ENCODE assay signal across 8 cellular contexts in the genomic region with DNA sequence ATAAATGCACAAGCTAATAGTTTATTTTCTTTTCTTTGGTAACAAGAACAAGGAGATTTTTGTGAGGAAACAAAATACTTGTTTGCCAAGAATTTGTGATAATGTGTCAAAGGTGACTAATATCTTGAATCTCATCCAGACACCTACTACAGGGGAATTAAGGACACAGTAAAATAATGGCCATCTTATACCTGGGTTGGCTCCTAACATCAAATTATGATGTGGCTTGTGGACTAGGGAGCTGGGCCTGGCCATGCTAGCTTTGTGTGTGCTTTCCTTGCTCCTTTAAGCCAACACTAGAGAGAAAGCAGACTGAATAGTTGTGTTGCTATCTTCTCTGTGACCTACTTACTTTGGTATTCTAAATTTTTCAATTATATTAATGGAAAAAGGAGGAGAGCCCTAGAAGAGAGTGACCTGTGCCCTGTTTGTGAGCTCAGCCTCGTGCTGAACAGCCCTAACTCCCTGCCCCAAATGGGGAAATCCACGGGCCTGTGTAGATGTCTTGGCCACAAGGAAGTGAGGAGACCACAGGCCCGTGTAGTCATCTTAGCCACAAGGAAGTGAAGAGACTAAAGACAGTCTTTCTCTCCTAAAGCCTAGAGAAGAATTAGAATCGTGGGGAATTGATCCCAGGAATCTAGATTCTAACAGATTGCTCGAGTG. TPM values are rescaled to one million over a fixed set of nuclear protein-coding genes. Genes with fewer than 3 reads are reported as not detected.
DNase-seq lines count a peak whose midpoint lies in the region; ATAC-seq, FAIRE-seq and TF ChIP-seq lines count a peak whose summit lies in the region.

No MANE protein-coding gene starts in this region.

- 0 out of 2 replicates have a peak overlapping the region, but pooled peaks have one; percentile 22 for H2AFZ ChIP-seq in K562 (ENCODE audit: low read depth, low read length)

- intact Hi-C loops in K562 (cut with micrococcal nuclease), result loop anchor here (5.0 kb wide), 1 partner anchor 81 kb away; no protein-coding TSS in a partner anchor

- TF ChIP-seq EP300 in K562 (IDR thresholded peaks at IDR 0.05; ENCODE audit: low read length), result no peak

- no peaks in the 10 kb centered on the region for H3K9me1 ChIP-seq in K562 (ENCODE audit: control insufficient read depth, insufficient read depth, low read length)

- no peak for TF ChIP-seq RAD21 in K562 (CRISPR knock-in tag; conservative IDR thresholded peaks at IDR 0.05 in 1 of 2, IDR thresholded peaks at IDR 0.05 in 1 of 2)

- TF ChIP-seq CTCF in K562 (IDR thresholded peaks at IDR 0.05 in 2 of 3, conservative IDR thresholded peaks at IDR 0.05 in 1 of 3; ENCODE audit: insufficient read depth in 2 of 3, low read depth in 1 of 3, low read length in 3 of 3), result no peak

- no peaks in the 10 kb centered on the region for H3K27me3 Mint-ChIP-seq in naive B cell
- no peaks in the 10 kb centered on the region for H3K27me3 Mint-ChIP-seq in activated T-cell treated with anti-CD3 and anti-CD28 coated beads, Interleukin-2, amount 50 U/mL, for 24 hours

- H3K4me1 Mint-ChIP-seq in naive B cell, result peaks cover 33 to 75% (median 52%) of the 10 kb centered on the region in 3 donors
- H3K4me1 Mint-ChIP-seq in activated T-cell treated with anti-CD3 and anti-CD28 coated beads, Interleukin-2, amount 50 U/mL, for 24 hours (ENCODE audit: low read depth), result no peaks in the 10 kb centered on the region

- H3K4me3 Mint-ChIP-seq in naive B cell, result peak overlapping the region in 7 of 8 donors; percentile 8 to 77 (median 47)
- no peak overlapping the region for H3K4me3 Mint-ChIP-seq in activated T-cell treated with anti-CD3 and anti-CD28 coated beads, Interleukin-2, amount 50 U/mL, for 24 hours

- CTCF ChIA-PET in K562 (lab: Yijun Ruan, JAX; ENCODE audit: low intra/inter-chr PET ratio), result no interaction called here

- peaks cover 12 to 16% of the 10 kb centered on the region in 2 donors for H3K36me3 Mint-ChIP-seq in naive B cell
- H3K36me3 Mint-ChIP-seq in activated T-cell treated with anti-CD3 and anti-CD28 coated beads, Interleukin-2, amount 50 U/mL, for 24 hours (ENCODE audit: low read depth), result no peaks in the 10 kb centered on the region

- H3K4me2 ChIP-seq in K562 (ENCODE audit: insufficient read depth, low read length), result no peak overlapping the region

- no peaks in the 10 kb centered on the region for H3K4me1 ChIP-seq in K562 (replicated peaks in 1 of 2; ENCODE audit: control insufficient read depth in 2 of 2, insufficient read depth in 2 of 2, low read length in 2 of 2)

- H3K79me2 ChIP-seq in K562 (ENCODE audit: control insufficient read depth, insufficient read depth, low read length), result no peaks in the 10 kb centered on the region

- H3K27me3 ChIP-seq in K562 (ENCODE audit: control insufficient read depth in 2 of 2, insufficient read depth in 2 of 2, low read length in 2 of 2), result no peaks in the 10 kb centered on the region

- no TSS peak for BruUV-seq in K562 (replicated peaks; lab: Mats Ljungman, UMichigan)

- H3K36me3 ChIP-seq in K562 (ENCODE audit: control insufficient read depth, insufficient read depth, low read length), result no peaks in the 10 kb centered on the region

- H3K9me3 Mint-ChIP-seq in naive B cell, result peaks cover 0 to 1% (median under 1%) of the 10 kb centered on the region in 7 donors
- H3K9me3 Mint-ChIP-seq in activated T-cell treated with anti-CD3 and anti-CD28 coated beads, Interleukin-2, amount 50 U/mL, for 24 hours, result peaks cover 4% of the 10 kb centered on the region

- DNase-seq in GF-D8 (lab: John Stamatoyannopoulos, UW) (peak; percentile 68), HT-29 (ENCODE audit: low spot score) (peak; percentile 35), K562 (ENCODE audit: extremely low read depth in 1 of 4, low spot score in 3 of 4) (no peak), naive B cell (peak; percentile 64), SW 1271 (lab: John Stamatoyannopoulos, UW) (no peak), DMS79 (lab: John Stamatoyannopoulos, UW) (no peak)
- no peak for DNase-seq in activated T-cell treated with anti-CD3 and anti-CD28 coated beads, Interleukin-2, amount 50 U/mL, for 24 hours

- H4K20me1 ChIP-seq in K562 (replicated peaks; ENCODE audit: control insufficient read depth, insufficient read depth, low read length), result no peaks in the 10 kb centered on the region

- H3K27ac Mint-ChIP-seq in naive B cell, result peak overlapping the region; percentile 49 to 97 (median 90)
- H3K27ac Mint-ChIP-seq in activated T-cell treated with anti-CD3 and anti-CD28 coated beads, Interleukin-2, amount 50 U/mL, for 24 hours, result no peak overlapping the region

- POLR2A ChIA-PET in K562 (lab: Yijun Ruan, JAX), result interaction anchor here (0.6 kb wide), 1 partner anchor 237 kb away, joined by 4 read pairs; no protein-coding TSS in a partner anchor

- H3K9me3 ChIP-seq in K562 (replicated peaks; ENCODE audit: control insufficient read depth, insufficient read depth, low read depth, low read length), result no peaks in the 10 kb centered on the region

- 0% methylated on average over 5 of the region's 5 CpGs for WGBS in K562 (ENCODE audit: insufficient coverage, low coverage, missing lambda C conversion rate)

- H3K4me3 ChIP-seq in K562, result no peak overlapping the region

- peak; percentile 97 for ATAC-seq in GM21723 (IDR thresholded peaks at IDR 0.05; ENCODE audit: unreplicated experiment)
- 0 out of 3 replicates have a peak, but pooled peaks have one; percentile 33 for ATAC-seq in K562
- ATAC-seq in naive B cell (ENCODE audit: low read depth in 2 of 2), result peak; percentile 99 to 100

- no peak overlapping the region for H3K27ac ChIP-seq in K562 (ENCODE audit: extremely low read depth, low read depth, low read length)

- in situ Hi-C loops in K562 (cut with MboI), result no loop called here

- FAIRE-seq in K562 (lab: Jason Lieb, UNC), result no peak

- no peak for TF ChIP-seq POLR2A in K562 (conservative IDR thresholded peaks at IDR 0.05)

- H3K9ac ChIP-seq in K562 (ENCODE audit: insufficient read depth in 1 of 2, low read depth in 2 of 2, low read length in 2 of 2), result no peak overlapping the region

TF ChIP-seq in K562, 482 proteins besides CTCF, POLR2A, EP300 and RAD21 (continues in another document):
- TF ChIP-seq, protein P1, sequence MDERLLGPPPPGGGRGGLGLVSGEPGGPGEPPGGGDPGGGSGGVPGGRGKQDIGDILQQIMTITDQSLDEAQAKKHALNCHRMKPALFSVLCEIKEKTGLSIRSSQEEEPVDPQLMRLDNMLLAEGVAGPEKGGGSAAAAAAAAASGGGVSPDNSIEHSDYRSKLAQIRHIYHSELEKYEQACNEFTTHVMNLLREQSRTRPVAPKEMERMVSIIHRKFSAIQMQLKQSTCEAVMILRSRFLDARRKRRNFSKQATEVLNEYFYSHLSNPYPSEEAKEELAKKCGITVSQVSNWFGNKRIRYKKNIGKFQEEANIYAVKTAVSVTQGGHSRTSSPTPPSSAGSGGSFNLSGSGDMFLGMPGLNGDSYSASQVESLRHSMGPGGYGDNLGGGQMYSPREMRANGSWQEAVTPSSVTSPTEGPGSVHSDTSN (CRISPR knock-in tag; IDR thresholded peaks at IDR 0.05; ENCODE audit: low read depth), result no peak
- TF ChIP-seq, protein P1 (tag; conservative IDR thresholded peaks at IDR 0.05; ENCODE audit: low read depth), result no peak
- TF ChIP-seq BACH1 (tag; IDR thresholded peaks at IDR 0.05) (0 out of 2 replicates have a peak, but pooled peaks have one; percentile 27), ZNF583 (CRISPR knock-in tag; IDR thresholded peaks at IDR 0.05) (no peak)

RNA-seq across cellular contexts. Expression of a gene that starts 23.3 kb away (rescaled TPM):
- 0.50 and 1.0 TPM in 2 replicates for total RNA-seq in HT-29 (2014; rRNA removed; shearing (Covaris generic))
- total RNA-seq in K562 (2011; cell fraction: chromatin; rRNA removed; ENCODE audit: low replicate concordance), result 14.9 and 62.8 TPM in 2 replicates
- total RNA-seq in K562 (2011; cell fraction: nucleolus; rRNA removed), result 6.2 and 17.1 TPM in 2 replicates
- 35.0 and 66.4 TPM in 2 replicates for total RNA-seq in K562 (2011; cell fraction: nucleoplasm; rRNA removed)
- total RNA-seq in K562 (2014; rRNA removed), result 12.0 and 12.9 TPM in 2 replicates
- total RNA-seq in K562 (2014; rRNA removed; fragmentation: Illumina TruSeq; extraction: Trizol), result 15.2 and 16.9 TPM in 2 replicates
- total RNA-seq in K562 (2015; rRNA removed; fragmentation: Illumina TruSeq; extraction: Trizol), result 20.8 and 22.6 TPM in 2 replicates
- total RNA-seq in K562 (2021), result 10.8 and 12.6 TPM in 2 replicates
- 7.2 and 8.0 TPM in 2 replicates for polyA plus RNA-seq in K562 (2011; rRNA removed)
- polyA plus RNA-seq in K562 (2011; cell fraction: cytosol; rRNA removed), result 4.0 and 5.0 TPM in 2 replicates
- polyA plus RNA-seq in K562 (2011; cell fraction: nucleus; rRNA removed), result 4.2 and 5.0 TPM in 2 replicates
- 10.0 and 12.2 TPM in 2 replicates for polyA plus RNA-seq in K562 (2012)
- polyA plus RNA-seq in K562 (2014; fragmentation: Illumina TruSeq; extraction: Trizol), result 11.2 and 15.4 TPM in 2 replicates
- 10 to 100 TPM in 1 of 2 experiments, 1 to 10 TPM in 1; 8.3 to 19.6 TPM for polyA plus RNA-seq in K562 (2014; fragmentation: Nextera tagmentation; extraction: Ambion mirVana)
- 14.0 and 15.1 TPM in 2 replicates for polyA plus RNA-seq in K562 (2014; rRNA removed)
- polyA minus RNA-seq in K562 (2011; rRNA and poly(A)+ RNA removed), result 24.0 and 25.6 TPM in 2 replicates
- polyA minus RNA-seq in K562 (2011; cell fraction: cytosol; rRNA and poly(A)+ RNA removed), result 2.5 and 3.0 TPM in 2 replicates
- 15.9 and 26.0 TPM in 2 replicates for polyA minus RNA-seq in K562 (2011; cell fraction: nucleus; rRNA and poly(A)+ RNA removed)
- 100 to 1,000 TPM in 4 of 6 donors, 10 to 100 TPM in 2; 32.0 to 136 (median 109) TPM for polyA plus RNA-seq in naive B cell (ENCODE audit: low read depth in 6 of 6)

Comparison
In these comparisons a context has a peak if more than half of its experiments do, and no peak if none do; other contexts are left out.
1. DNase-seq: peak in GF-D8 (single experiment), HT-29 (single experiment) and naive B cell (single experiment); none in K562 (0 of 4), SW 1271 (0 of 2), activated T-cell treated with anti-CD3 and anti-CD28 coated beads, Interleukin-2, amount 50 U/mL, for 24 hours (single experiment) and DMS79 (single experiment).
2. ATAC-seq: peak in every context shown above with its lines; median percentile 100 in naive B cell; 97 in GM21723; 33 in K562.